1 cellular context compared by ENCODE assay signal in the genomic region with DNA sequence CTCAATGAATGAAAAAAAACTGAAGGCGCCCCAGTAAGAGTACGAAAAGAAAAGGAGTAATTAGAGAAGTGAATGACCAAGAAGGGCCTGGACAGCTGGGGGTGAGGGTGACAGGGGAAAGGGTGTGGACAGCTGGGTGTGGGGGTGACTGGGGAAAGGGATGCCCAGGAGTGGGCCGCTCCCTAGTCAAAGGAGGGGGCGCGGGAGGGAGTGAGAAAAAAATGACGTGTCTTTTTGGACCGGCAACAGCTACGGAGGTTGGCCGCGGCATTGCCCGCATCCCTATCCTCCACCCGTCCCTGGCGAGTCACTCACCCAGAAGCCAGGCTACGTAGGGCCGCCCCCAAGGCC.
TF ChIP-seq lines count a peak whose summit lies in the region.

No MANE protein-coding gene starts in this region.

TF ChIP-seq in HCT116, 20 proteins besides CTCF, POLR2A, EP300 and RAD21 (continued from another document):
- TF ChIP-seq, protein P1, sequence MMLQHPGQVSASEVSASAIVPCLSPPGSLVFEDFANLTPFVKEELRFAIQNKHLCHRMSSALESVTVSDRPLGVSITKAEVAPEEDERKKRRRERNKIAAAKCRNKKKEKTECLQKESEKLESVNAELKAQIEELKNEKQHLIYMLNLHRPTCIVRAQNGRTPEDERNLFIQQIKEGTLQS (IDR thresholded peaks at IDR 0.05): no peak
- TF ChIP-seq TCF7L2 (IDR thresholded peaks at IDR 0.05; ENCODE audit: borderline replicate concordance, extremely low read depth, insufficient read depth, insufficient read length) (no peak), SP1 (IDR thresholded peaks at IDR 0.05; ENCODE audit: low read depth) (no peak), EZH2 (IDR thresholded peaks at IDR 0.05) (no peak)
